Comparison of ENCODE assay signal across 1 cellular context in genomic region chr11:795638-796564, GRCh38.
A peak's percentile ranks its signal among the peaks of the same experiment; 100 is the strongest.
TF ChIP-seq lines count a peak whose summit lies in the region.

No MANE protein-coding gene starts in this region.

TF ChIP-seq in HepG2, 621 proteins besides CTCF, POLR2A, EP300 and RAD21 (continued from another document and continues in another):
- no peak for TF ChIP-seq MLLT10 (CRISPR knock-in tag; IDR thresholded peaks at IDR 0.05)
- no peak for TF ChIP-seq HMG20B (CRISPR knock-in tag; conservative IDR thresholded peaks at IDR 0.05)
- TF ChIP-seq ZBTB1 (CRISPR knock-in tag; IDR thresholded peaks at IDR 0.05; ENCODE audit: borderline replicate concordance): no peak
- peak; percentile 56; the same call in 1 of the 2 replicates for TF ChIP-seq MXD4 (CRISPR knock-in tag; IDR thresholded peaks at IDR 0.05)
- TF ChIP-seq SNAPC4 (CRISPR knock-in tag; IDR thresholded peaks at IDR 0.05): no peak
- TF ChIP-seq ZBTB33 (CRISPR knock-in tag; IDR thresholded peaks at IDR 0.05): no peak
- no peak for TF ChIP-seq BCL3 (CRISPR knock-in tag; IDR thresholded peaks at IDR 0.05)
- TF ChIP-seq ZNF780A (CRISPR knock-in tag; IDR thresholded peaks at IDR 0.05): no peak
- TF ChIP-seq ZNF362 (CRISPR knock-in tag; IDR thresholded peaks at IDR 0.05; ENCODE audit: borderline replicate concordance): no peak
- TF ChIP-seq ZFP91 (CRISPR knock-in tag; IDR thresholded peaks at IDR 0.05; ENCODE audit: borderline replicate concordance): no peak
- TF ChIP-seq ERF (CRISPR knock-in tag; IDR thresholded peaks at IDR 0.05): 0 out of 2 replicates have a peak, but pooled peaks have one; percentile 24
- TF ChIP-seq NFATC3 (CRISPR knock-in tag; IDR thresholded peaks at IDR 0.05): no peak
- TF ChIP-seq ZBTB46 (CRISPR knock-in tag; IDR thresholded peaks at IDR 0.05; ENCODE audit: borderline replicate concordance): no peak
- TF ChIP-seq ZNF777 (CRISPR knock-in tag; IDR thresholded peaks at IDR 0.05): no peak
- TF ChIP-seq ZFAT (CRISPR knock-in tag; conservative IDR thresholded peaks at IDR 0.05): no peak
- no peak for TF ChIP-seq ZNF614 (CRISPR knock-in tag; IDR thresholded peaks at IDR 0.05; ENCODE audit: borderline replicate concordance)
- TF ChIP-seq ZC3H4 (CRISPR knock-in tag; IDR thresholded peaks at IDR 0.05; ENCODE audit: borderline replicate concordance): no peak
- 0 out of 2 replicates have a peak, but pooled peaks have one; percentile 28 for TF ChIP-seq NFYC (CRISPR knock-in tag; IDR thresholded peaks at IDR 0.05)
- TF ChIP-seq NONO (IDR thresholded peaks at IDR 0.05): no peak
- no peak for TF ChIP-seq NONO (CRISPR knock-in tag; conservative IDR thresholded peaks at IDR 0.05)
- TF ChIP-seq BHLHE40 (IDR thresholded peaks at IDR 0.05; ENCODE audit: low read length): no peak
- no peak for TF ChIP-seq ATF6 (CRISPR knock-in tag; conservative IDR thresholded peaks at IDR 0.05)
- no peak for TF ChIP-seq RORA (CRISPR knock-in tag; IDR thresholded peaks at IDR 0.05)
- TF ChIP-seq EHMT2 (IDR thresholded peaks at IDR 0.05; ENCODE audit: borderline replicate concordance, low read depth, low read length): no peak
- no peak for TF ChIP-seq SPEN (CRISPR knock-in tag; IDR thresholded peaks at IDR 0.05; ENCODE audit: low read depth)
- TF ChIP-seq SOX5 (CRISPR knock-in tag; IDR thresholded peaks at IDR 0.05; ENCODE audit: borderline replicate concordance): no peak
- TF ChIP-seq MIER3 (CRISPR knock-in tag; IDR thresholded peaks at IDR 0.05; ENCODE audit: borderline replicate concordance): no peak
- no peak for TF ChIP-seq PLRG1 (conservative IDR thresholded peaks at IDR 0.05)
- peak; percentile 40 for TF ChIP-seq FOSL2 (CRISPR knock-in tag; IDR thresholded peaks at IDR 0.05)
- TF ChIP-seq ZNF335 (CRISPR knock-in tag; IDR thresholded peaks at IDR 0.05): 0 out of 2 replicates have a peak, but pooled peaks have one; percentile 11
- no peak for TF ChIP-seq ZNF318 (CRISPR knock-in tag; IDR thresholded peaks at IDR 0.05)
- no peak for TF ChIP-seq ARNT2 (CRISPR knock-in tag; IDR thresholded peaks at IDR 0.05; ENCODE audit: low read depth)
- TF ChIP-seq ZNF432 (CRISPR knock-in tag; IDR thresholded peaks at IDR 0.05; ENCODE audit: borderline replicate concordance): no peak
- TF ChIP-seq TOPORS (CRISPR knock-in tag; IDR thresholded peaks at IDR 0.05): no peak
- TF ChIP-seq ZKSCAN8 (CRISPR knock-in tag; IDR thresholded peaks at IDR 0.05; ENCODE audit: borderline replicate concordance): no peak
- no peak for TF ChIP-seq RFX5 (IDR thresholded peaks at IDR 0.05; ENCODE audit: low read depth, low read length)
- TF ChIP-seq NRL (CRISPR knock-in tag; IDR thresholded peaks at IDR 0.05; ENCODE audit: borderline replicate concordance): no peak
- no peak for TF ChIP-seq ZNF484 (CRISPR knock-in tag; IDR thresholded peaks at IDR 0.05; ENCODE audit: borderline replicate concordance, low read depth)
